2 cellular contexts compared by ENCODE assay signal in the genomic region with DNA sequence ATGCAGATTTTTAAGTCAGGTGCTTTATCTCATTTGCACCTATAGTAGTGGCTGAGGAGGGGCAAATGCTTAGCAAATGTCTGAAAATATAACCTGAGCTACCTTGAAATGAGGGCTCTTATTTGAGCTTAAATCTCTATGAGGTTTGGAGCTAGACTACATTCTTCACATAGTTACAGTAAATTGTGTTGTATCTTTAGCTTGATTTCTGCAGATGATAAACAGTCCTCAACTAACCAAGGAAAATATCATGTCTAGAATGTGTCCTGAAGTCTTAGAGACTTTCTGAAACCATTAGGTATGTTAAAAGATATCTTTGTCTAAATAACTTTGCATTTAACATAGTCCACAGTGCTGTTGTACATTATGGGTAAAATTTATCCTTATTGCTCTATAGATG.
TF ChIP-seq lines count a peak whose summit lies in the region.

No MANE protein-coding gene starts in this region.

TF ChIP-seq in SK-N-SH treated with all-trans-retinoic acid at 6 μM for 48 hours, 23 proteins besides CTCF, POLR2A, EP300 and RAD21 (continued from another document):
- TF ChIP-seq, protein P1, sequence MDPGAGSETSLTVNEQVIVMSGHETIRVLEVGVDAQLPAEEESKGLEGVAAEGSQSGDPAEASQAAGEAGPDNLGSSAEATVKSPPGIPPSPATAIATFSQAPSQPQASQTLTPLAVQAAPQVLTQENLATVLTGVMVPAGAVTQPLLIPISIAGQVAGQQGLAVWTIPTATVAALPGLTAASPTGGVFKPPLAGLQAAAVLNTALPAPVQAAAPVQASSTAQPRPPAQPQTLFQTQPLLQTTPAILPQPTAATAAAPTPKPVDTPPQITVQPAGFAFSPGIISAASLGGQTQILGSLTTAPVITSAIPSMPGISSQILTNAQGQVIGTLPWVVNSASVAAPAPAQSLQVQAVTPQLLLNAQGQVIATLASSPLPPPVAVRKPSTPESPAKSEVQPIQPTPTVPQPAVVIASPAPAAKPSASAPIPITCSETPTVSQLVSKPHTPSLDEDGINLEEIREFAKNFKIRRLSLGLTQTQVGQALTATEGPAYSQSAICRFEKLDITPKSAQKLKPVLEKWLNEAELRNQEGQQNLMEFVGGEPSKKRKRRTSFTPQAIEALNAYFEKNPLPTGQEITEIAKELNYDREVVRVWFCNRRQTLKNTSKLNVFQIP (CRISPR knock-in tag; IDR thresholded peaks at IDR 0.05; ENCODE audit: borderline replicate concordance, low read depth), result no peak
- TF ChIP-seq BACH2 (CRISPR knock-in tag; IDR thresholded peaks at IDR 0.05; ENCODE audit: borderline replicate concordance), result no peak

TF ChIP-seq in SK-N-SH, 30 proteins besides CTCF, POLR2A, EP300 and RAD21 (continued from another document):
- TF ChIP-seq FOXM1 (IDR thresholded peaks at IDR 0.05; ENCODE audit: low read depth) (no peak), TAF1 (IDR thresholded peaks at IDR 0.05; ENCODE audit: borderline replicate concordance, low read depth, low read length) (no peak), GABPA (IDR thresholded peaks at IDR 0.05; ENCODE audit: low read depth) (no peak)
- TF ChIP-seq, protein P2, sequence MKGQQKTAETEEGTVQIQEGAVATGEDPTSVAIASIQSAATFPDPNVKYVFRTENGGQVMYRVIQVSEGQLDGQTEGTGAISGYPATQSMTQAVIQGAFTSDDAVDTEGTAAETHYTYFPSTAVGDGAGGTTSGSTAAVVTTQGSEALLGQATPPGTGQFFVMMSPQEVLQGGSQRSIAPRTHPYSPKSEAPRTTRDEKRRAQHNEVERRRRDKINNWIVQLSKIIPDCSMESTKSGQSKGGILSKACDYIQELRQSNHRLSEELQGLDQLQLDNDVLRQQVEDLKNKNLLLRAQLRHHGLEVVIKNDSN (IDR thresholded peaks at IDR 0.05; ENCODE audit: borderline replicate concordance, low read depth), result no peak
- TF ChIP-seq, protein P3, sequence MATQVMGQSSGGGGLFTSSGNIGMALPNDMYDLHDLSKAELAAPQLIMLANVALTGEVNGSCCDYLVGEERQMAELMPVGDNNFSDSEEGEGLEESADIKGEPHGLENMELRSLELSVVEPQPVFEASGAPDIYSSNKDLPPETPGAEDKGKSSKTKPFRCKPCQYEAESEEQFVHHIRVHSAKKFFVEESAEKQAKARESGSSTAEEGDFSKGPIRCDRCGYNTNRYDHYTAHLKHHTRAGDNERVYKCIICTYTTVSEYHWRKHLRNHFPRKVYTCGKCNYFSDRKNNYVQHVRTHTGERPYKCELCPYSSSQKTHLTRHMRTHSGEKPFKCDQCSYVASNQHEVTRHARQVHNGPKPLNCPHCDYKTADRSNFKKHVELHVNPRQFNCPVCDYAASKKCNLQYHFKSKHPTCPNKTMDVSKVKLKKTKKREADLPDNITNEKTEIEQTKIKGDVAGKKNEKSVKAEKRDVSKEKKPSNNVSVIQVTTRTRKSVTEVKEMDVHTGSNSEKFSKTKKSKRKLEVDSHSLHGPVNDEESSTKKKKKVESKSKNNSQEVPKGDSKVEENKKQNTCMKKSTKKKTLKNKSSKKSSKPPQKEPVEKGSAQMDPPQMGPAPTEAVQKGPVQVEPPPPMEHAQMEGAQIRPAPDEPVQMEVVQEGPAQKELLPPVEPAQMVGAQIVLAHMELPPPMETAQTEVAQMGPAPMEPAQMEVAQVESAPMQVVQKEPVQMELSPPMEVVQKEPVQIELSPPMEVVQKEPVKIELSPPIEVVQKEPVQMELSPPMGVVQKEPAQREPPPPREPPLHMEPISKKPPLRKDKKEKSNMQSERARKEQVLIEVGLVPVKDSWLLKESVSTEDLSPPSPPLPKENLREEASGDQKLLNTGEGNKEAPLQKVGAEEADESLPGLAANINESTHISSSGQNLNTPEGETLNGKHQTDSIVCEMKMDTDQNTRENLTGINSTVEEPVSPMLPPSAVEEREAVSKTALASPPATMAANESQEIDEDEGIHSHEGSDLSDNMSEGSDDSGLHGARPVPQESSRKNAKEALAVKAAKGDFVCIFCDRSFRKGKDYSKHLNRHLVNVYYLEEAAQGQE (IDR thresholded peaks at IDR 0.05; ENCODE audit: low read depth, low read length), result no peak
